Comparison of ENCODE assay signal across 1 cellular context in the genomic region with DNA sequence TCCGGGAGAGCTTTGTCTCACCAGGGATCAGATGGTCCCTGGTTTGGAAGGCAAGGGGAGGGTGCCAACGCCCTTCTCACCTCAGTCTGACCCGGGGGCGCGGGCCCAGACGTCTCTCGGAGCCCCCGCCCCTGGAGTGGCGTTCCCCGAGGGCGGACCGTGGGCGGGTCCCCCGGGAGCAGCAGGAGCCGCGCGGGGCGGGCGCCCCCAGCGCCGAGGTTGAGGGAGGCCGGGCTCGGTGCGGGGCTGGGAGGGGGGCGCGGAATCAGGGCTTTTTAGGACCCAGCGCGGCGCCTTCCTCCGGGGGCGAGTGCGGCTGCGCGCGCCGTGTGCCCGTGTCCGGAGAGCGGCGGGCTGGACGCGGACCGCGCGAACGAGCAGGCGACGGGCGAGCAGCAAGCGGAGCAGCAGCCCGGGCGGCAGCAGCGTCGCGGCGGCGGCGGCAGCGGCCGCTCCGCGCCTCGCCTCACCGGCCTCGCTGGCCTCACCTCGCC.
TF ChIP-seq lines count a peak whose summit lies in the region.

A gene (plus strand): TSS at position 364 of the 494 bp plus-strand sequence. CDS start 1,222 bp downstream, outside the sequence.

TF ChIP-seq in endothelial cell of umbilical vein, 7 proteins besides CTCF, POLR2A, EP300 and RAD21 (continued from another document):
- no peak for TF ChIP-seq EZH2 (IDR thresholded peaks at IDR 0.05; ENCODE audit: borderline replicate concordance, low read depth, low read length, severe bottlenecking)
